ENCODE assay signal across 9 cellular contexts in genomic region chr1:204084247-204084772, GRCh38. TPM values are rescaled to one million over a fixed set of nuclear protein-coding genes. Genes with fewer than 3 reads are reported as not detected.
DNase-seq lines count a peak whose midpoint lies in the region; ATAC-seq and TF ChIP-seq lines count a peak whose summit lies in the region.
"Had no signal": no experiment of that assay in that cellular context is flagged by ENCODE, and none has a peak within 500 bp of the region (broad histone marks: within the 10 kb centered on the region; RNA-seq: fewer than 3 reads in every experiment).

No MANE protein-coding gene starts in this region.

- POLR2A ChIA-PET in HEK293 (lab: Yijun Ruan, JAX): interaction anchor here (1.6 kb wide), 1 partner anchor 12 kb away, joined by 4 read pairs; the partner anchor contains the start of gene SOX13
- POLR2A ChIA-PET in activated CD4-positive, alpha-beta memory T cell treated with anti-CD3 and anti-CD28 coated beads for 36 hours (lab: Charles Lee): no interaction called here

- TF ChIP-seq CTCF in HEK293 (tag by site-specific recombination; IDR thresholded peaks at IDR 0.05) (no peak), right atrium auricular region (IDR thresholded peaks at IDR 0.05) (no peak)

- H3K36me3 ChIP-seq in HEK293 (ENCODE audit: control insufficient read depth in 2 of 2, insufficient read depth in 1 of 2, low read length in 2 of 2): no peaks in the 10 kb centered on the region
- no peaks in the 10 kb centered on the region for H3K36me3 ChIP-seq in right atrium auricular region
- H3K36me3 ChIP-seq in rectal smooth muscle tissue (ENCODE audit: control insufficient read depth, insufficient read depth, low read length): no peaks in the 10 kb centered on the region

- intact Hi-C loops in activated CD4-positive, alpha-beta memory T cell treated with anti-CD3 and anti-CD28 coated beads for 36 hours (cut with micrococcal nuclease): no loop called here

- no peaks in the 10 kb centered on the region for H3K36me3 Mint-ChIP-seq in activated CD4-positive, alpha-beta memory T cell treated with anti-CD3 and anti-CD28 coated beads for 36 hours

- ATAC-seq in GM19023 (IDR thresholded peaks at IDR 0.05; ENCODE audit: unreplicated experiment) (no peak), GM19328 (IDR thresholded peaks at IDR 0.05; ENCODE audit: unreplicated experiment) (no peak)

- no peaks in the 10 kb centered on the region for H3K27me3 Mint-ChIP-seq in activated CD4-positive, alpha-beta memory T cell treated with anti-CD3 and anti-CD28 coated beads for 36 hours

- peaks cover 5% of the 10 kb centered on the region for H3K4me1 Mint-ChIP-seq in activated CD4-positive, alpha-beta memory T cell treated with anti-CD3 and anti-CD28 coated beads for 36 hours (ENCODE audit: low read depth)

- H3K9ac ChIP-seq in rectal smooth muscle tissue (ENCODE audit: low read length): no peak overlapping the region

- H3K4me1 ChIP-seq in HEK293 (ENCODE audit: control insufficient read depth, insufficient read depth, low read length): peaks cover 22% of the 10 kb centered on the region
- peaks cover 0 to 78% of the 10 kb centered on the region in 2 donors for H3K4me1 ChIP-seq in right atrium auricular region
- H3K4me1 ChIP-seq in rectal smooth muscle tissue (ENCODE audit: control insufficient read depth, insufficient read depth, low read length): peaks cover 38% of the 10 kb centered on the region

- H3K9me3 ChIP-seq in HEK293 (ENCODE audit: control insufficient read depth, insufficient read depth, low read depth, low read length): no peaks in the 10 kb centered on the region
- no peaks in the 10 kb centered on the region for H3K9me3 ChIP-seq in right atrium auricular region

- no peaks in the 10 kb centered on the region for H3K27me3 ChIP-seq in right atrium auricular region
- no peaks in the 10 kb centered on the region for H3K27me3 ChIP-seq in rectal smooth muscle tissue (ENCODE audit: control insufficient read depth, insufficient read depth, low read length)

- peak overlapping the region; percentile 52 for H3K27ac ChIP-seq in HEK293 (ENCODE audit: extremely low read depth, low read depth, low read length)
- peak overlapping the region; percentile 25 to 26 for H3K27ac ChIP-seq in right atrium auricular region
- peak overlapping the region; percentile 58 for H3K27ac ChIP-seq in rectal smooth muscle tissue (ENCODE audit: low read depth, low read length)

- CTCF ChIA-PET in HEK293 (lab: Yijun Ruan, JAX): no interaction called here
- CTCF ChIA-PET in activated CD4-positive, alpha-beta memory T cell treated with anti-CD3 and anti-CD28 coated beads for 36 hours (lab: Charles Lee): no interaction called here

- DNase-seq in NCI-H82 (lab: John Stamatoyannopoulos, UW) (peak; percentile 71), right atrium auricular region (ENCODE audit: low spot score) (no peak), LoVo (ENCODE audit: low spot score) (no peak)
- no peak for DNase-seq in activated CD4-positive, alpha-beta memory T cell treated with anti-CD3 and anti-CD28 coated beads for 36 hours
- DNase-seq: stimulated activated CD4-positive, alpha-beta T cell treated with anti-CD3 and anti-CD28 coated beads, Interleukin-4, amount 100 ng/mL, for 4 hours had no signal

- no peak overlapping the region for H3K27ac Mint-ChIP-seq in activated CD4-positive, alpha-beta memory T cell treated with anti-CD3 and anti-CD28 coated beads for 36 hours

- no peak overlapping the region for H3K4me3 Mint-ChIP-seq in activated CD4-positive, alpha-beta memory T cell treated with anti-CD3 and anti-CD28 coated beads for 36 hours

- no peaks in the 10 kb centered on the region for H3K9me3 Mint-ChIP-seq in activated CD4-positive, alpha-beta memory T cell treated with anti-CD3 and anti-CD28 coated beads for 36 hours

- H3K4me3 ChIP-seq in HEK293 (ENCODE audit: low read depth, low read length) (no peak overlapping the region), right atrium auricular region (no peak overlapping the region), rectal smooth muscle tissue (ENCODE audit: low read length) (no peak overlapping the region)

TF ChIP-seq in HEK293, 187 proteins besides CTCF, POLR2A, EP300 and RAD21 (continues in another document):
- TF ChIP-seq ZNF239 (tag by site-specific recombination; IDR thresholded peaks at IDR 0.05): no peak
- TF ChIP-seq ZFP37 (tag by site-specific recombination; IDR thresholded peaks at IDR 0.05): no peak
- TF ChIP-seq ZFHX2 (tag by site-specific recombination; conservative IDR thresholded peaks at IDR 0.05): no peak
- TF ChIP-seq ZNF354C (tag by site-specific recombination; IDR thresholded peaks at IDR 0.05; ENCODE audit: borderline replicate concordance, low read depth): no peak
- no peak for TF ChIP-seq ZNF391 (tag by site-specific recombination; IDR thresholded peaks at IDR 0.05; ENCODE audit: borderline replicate concordance, low read depth)
- no peak for TF ChIP-seq ZNF174 (tag by site-specific recombination; IDR thresholded peaks at IDR 0.05)
- peak; percentile 29; the same call in 1 of the 2 replicates for TF ChIP-seq SP7 (tag by site-specific recombination; IDR thresholded peaks at IDR 0.05)
- TF ChIP-seq ZNF830 (tag by site-specific recombination; IDR thresholded peaks at IDR 0.05; ENCODE audit: low read depth): no peak
- TF ChIP-seq ZNF530 (tag by site-specific recombination; IDR thresholded peaks at IDR 0.05; ENCODE audit: low read depth): no peak
- TF ChIP-seq ZFP3 (tag by site-specific recombination; IDR thresholded peaks at IDR 0.05; ENCODE audit: low read depth): no peak
- no peak for TF ChIP-seq ZNF2 (tag by site-specific recombination; IDR thresholded peaks at IDR 0.05)
- TF ChIP-seq ZSCAN30 (tag by site-specific recombination; IDR thresholded peaks at IDR 0.05): peak; percentile 85; the same call in 1 of the 2 replicates
- no peak for TF ChIP-seq PBX3 (CRISPR knock-in tag; IDR thresholded peaks at IDR 0.05)
- TF ChIP-seq ZSCAN5A (tag by site-specific recombination; IDR thresholded peaks at IDR 0.05): no peak
- TF ChIP-seq ZNF324 (tag by site-specific recombination; IDR thresholded peaks at IDR 0.05): no peak
- TF ChIP-seq ZBTB44 (tag by site-specific recombination; IDR thresholded peaks at IDR 0.05): no peak
- no peak for TF ChIP-seq ZNF416 (tag by site-specific recombination; IDR thresholded peaks at IDR 0.05)
- no peak for TF ChIP-seq ZNF514 (tag by site-specific recombination; IDR thresholded peaks at IDR 0.05)
- TF ChIP-seq ZNF521 (tag by site-specific recombination; IDR thresholded peaks at IDR 0.05): no peak
- no peak for TF ChIP-seq ZNF148 (tag by site-specific recombination; IDR thresholded peaks at IDR 0.05; ENCODE audit: borderline replicate concordance)

RNA-seq across cellular contexts. Expression of gene SOX13, which starts 11.4 kb away (rescaled TPM):
- total RNA-seq in right atrium auricular region: 1 to 10 TPM; 7.9 to 8.6 TPM
- total RNA-seq in activated CD4-positive, alpha-beta memory T cell treated with anti-CD3 and anti-CD28 coated beads for 36 hours: 1 to 10 TPM; 4.6 to 5.8 TPM
